In the genomic region with DNA sequence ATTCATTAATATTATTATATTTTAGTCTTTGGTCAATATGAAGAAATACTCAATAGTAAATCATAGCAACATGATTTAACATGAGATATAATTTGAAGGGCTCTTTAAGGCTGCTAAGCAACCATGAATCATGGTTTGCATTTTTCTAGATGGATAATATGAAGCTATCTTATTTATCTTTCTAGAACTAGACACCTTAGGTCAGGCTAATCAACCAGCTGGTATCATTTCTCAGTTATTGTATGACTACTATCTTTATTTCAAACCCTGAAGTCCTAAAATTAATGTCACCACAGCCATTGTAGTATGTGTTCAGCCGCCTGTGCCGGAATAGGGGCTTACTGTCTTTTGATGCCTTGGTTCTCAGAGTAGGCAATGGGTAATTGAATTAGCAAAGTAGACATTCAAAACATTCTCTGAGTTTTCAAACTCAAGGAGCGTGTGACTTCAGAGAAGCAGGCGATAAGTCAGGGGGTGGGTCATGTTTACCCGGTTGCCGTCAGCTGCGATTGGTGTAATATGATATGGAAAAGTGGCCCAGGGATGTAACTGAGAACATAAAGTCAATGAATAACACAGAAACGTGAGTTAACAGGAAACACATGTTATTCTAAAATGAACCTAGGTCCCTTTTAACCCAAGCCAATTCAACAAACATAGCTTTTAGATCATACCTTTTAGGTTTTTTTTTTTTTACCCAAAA, we compare ENCODE assay signal across 8 cellular contexts.
DNase-seq lines count a peak whose midpoint lies in the region; ATAC-seq and TF ChIP-seq lines count a peak whose summit lies in the region.
"Had no signal": no experiment of that assay in that cellular context is flagged by ENCODE, and none has a peak within 500 bp of the region (broad histone marks: within the 10 kb centered on the region; RNA-seq: fewer than 3 reads in every experiment).

No MANE protein-coding gene starts in this region.

- H3K4me1 Mint-ChIP-seq in endothelial cell (ENCODE audit: unreplicated experiment), result peaks cover 63% of the 10 kb centered on the region
- H3K4me1 Mint-ChIP-seq in activated T-cell treated with anti-CD3 and anti-CD28 coated beads, Interleukin-2, amount 50 U/mL, for 72 hours (ENCODE audit: low read depth), result no peaks in the 10 kb centered on the region

- no peaks in the 10 kb centered on the region for H3K9me3 Mint-ChIP-seq in endothelial cell (ENCODE audit: unreplicated experiment)
- H3K9me3 Mint-ChIP-seq in activated T-cell treated with anti-CD3 and anti-CD28 coated beads, Interleukin-2, amount 50 U/mL, for 72 hours, result no peaks in the 10 kb centered on the region

- peaks cover 13% of the 10 kb centered on the region for H3K27me3 Mint-ChIP-seq in endothelial cell (ENCODE audit: unreplicated experiment)
- peaks cover 14% of the 10 kb centered on the region for H3K27me3 Mint-ChIP-seq in activated T-cell treated with anti-CD3 and anti-CD28 coated beads, Interleukin-2, amount 50 U/mL, for 72 hours (ENCODE audit: low read depth)

- H3K36me3 Mint-ChIP-seq in endothelial cell (ENCODE audit: low read depth, unreplicated experiment), result peaks cover 55% of the 10 kb centered on the region
- H3K36me3 Mint-ChIP-seq in activated T-cell treated with anti-CD3 and anti-CD28 coated beads, Interleukin-2, amount 50 U/mL, for 72 hours (ENCODE audit: insufficient read depth in 2 of 2), result no peaks in the 10 kb centered on the region

- TF ChIP-seq CTCF in endothelial cell (IDR thresholded peaks at IDR 0.05; ENCODE audit: unreplicated experiment), result no peak

- H3K27ac Mint-ChIP-seq in endothelial cell (ENCODE audit: unreplicated experiment), result peak overlapping the region; percentile 80
- H3K27ac Mint-ChIP-seq in activated T-cell treated with anti-CD3 and anti-CD28 coated beads, Interleukin-2, amount 50 U/mL, for 72 hours, result no peak overlapping the region

- DNase-seq in HT1080 (ENCODE audit: low read depth), result peak; percentile 59
- DNase-seq in NCI-H510A (lab: John Stamatoyannopoulos, UW), result peak; percentile 48
- DNase-seq in endothelial cell (ENCODE audit: low spot score), result no peak
- peak; percentile 80 for DNase-seq in renal cortical epithelial cell (ENCODE audit: low read depth)
- no peak for DNase-seq in activated gamma-delta T cell treated with Interleukin-2 at 50 U/mL for 16 hours
- DNase-seq in activated T-cell treated with anti-CD3 and anti-CD28 coated beads, Interleukin-2, amount 50 U/mL, for 72 hours, result no peak
- DNase-seq: cortex of kidney had no signal

- ATAC-seq in GM21619 (IDR thresholded peaks at IDR 0.05; ENCODE audit: unreplicated experiment), result no peak
- ATAC-seq in activated T-cell treated with anti-CD3 and anti-CD28 coated beads, Interleukin-2, amount 50 U/mL, for 72 hours (replicated peaks in 1 of 2), result no peak

- no peak overlapping the region for H3K4me3 Mint-ChIP-seq in endothelial cell (ENCODE audit: unreplicated experiment)
- H3K4me3 Mint-ChIP-seq in activated T-cell treated with anti-CD3 and anti-CD28 coated beads, Interleukin-2, amount 50 U/mL, for 72 hours, result no peak overlapping the region

Comparison
In these comparisons a context has a peak if more than half of its experiments do, and no peak if none do; other contexts are left out.
1. DNase-seq: peak in HT1080 (single experiment), NCI-H510A (single experiment) and renal cortical epithelial cell (single experiment); none in endothelial cell (single experiment), activated gamma-delta T cell treated with Interleukin-2 at 50 U/mL for 16 hours (single experiment) and activated T-cell treated with anti-CD3 and anti-CD28 coated beads, Interleukin-2, amount 50 U/mL, for 72 hours (0 of 2).